12 cellular contexts compared by ENCODE assay signal in genomic region chr4:4857001-4857808, GRCh38. TPM values are rescaled to one million over a fixed set of nuclear protein-coding genes. Genes with fewer than 3 reads are reported as not detected.
DNase-seq lines count a peak whose midpoint lies in the region; ATAC-seq, FAIRE-seq and TF ChIP-seq lines count a peak whose summit lies in the region.
"Had no signal": no experiment of that assay in that cellular context is flagged by ENCODE, and none has a peak within 500 bp of the region (broad histone marks: within the 10 kb centered on the region; RNA-seq: fewer than 3 reads in every experiment).

No MANE protein-coding gene starts in this region.

- H3K4me1 ChIP-seq in right atrium auricular region (peaks cover 0 to 72% of the 10 kb centered on the region in 2 donors), ascending aorta (peaks cover 0 to 8% of the 10 kb centered on the region in 2 donors), urinary bladder (ENCODE audit: insufficient read depth) (peaks cover 1% of the 10 kb centered on the region), small intestine (ENCODE audit: control insufficient read depth in 2 of 2, insufficient read depth in 1 of 2, low read depth in 1 of 2, low read length in 1 of 2) (peaks cover 2 to 8% of the 10 kb centered on the region in 2 donors)

- H3K9me3 ChIP-seq in right atrium auricular region, result no peaks in the 10 kb centered on the region
- no peaks in the 10 kb centered on the region for H3K9me3 ChIP-seq in ascending aorta
- H3K9me3 ChIP-seq in small intestine (ENCODE audit: control insufficient read depth, low read depth), result no peaks in the 10 kb centered on the region

- ATAC-seq in Right ventricle myocardium superior (ENCODE audit: poor library complexity), result no peak
- ATAC-seq in HG02870 (IDR thresholded peaks at IDR 0.05; ENCODE audit: unreplicated experiment), result no peak

- peaks cover 4% of the 10 kb centered on the region for H3K36me3 Mint-ChIP-seq in mesothelial cell of epicardium

- no peak overlapping the region for H3K27ac ChIP-seq in right atrium auricular region
- no peak overlapping the region for H3K27ac ChIP-seq in ascending aorta
- no peak overlapping the region for H3K27ac ChIP-seq in urinary bladder (ENCODE audit: low read depth)
- H3K27ac ChIP-seq in small intestine (ENCODE audit: low read depth in 1 of 2, low read length in 1 of 2), result no peak overlapping the region

- intact Hi-C loops in Right ventricle myocardium superior (cut with DNase I) (no loop called here), ascending aorta (cut with DNase I) (loop anchor here (5.0 to 10.0 kb wide), 2 partner anchors 312 to 565 kb away; partner anchors contain the start of genes LYAR, STX18 and ZBTB49)

- H3K4me3 Mint-ChIP-seq in mesothelial cell of epicardium, result peak overlapping the region; percentile 54

- TF ChIP-seq CTCF in right atrium auricular region (IDR thresholded peaks at IDR 0.05) (no peak), ascending aorta (IDR thresholded peaks at IDR 0.05) (no peak), mesothelial cell of epicardium (IDR thresholded peaks at IDR 0.05; ENCODE audit: unreplicated experiment) (no peak)

- WGBS in urinary bladder, result 35% methylated on average over 35 of the region's 36 CpGs
- WGBS in small intestine, 3 donors, result 10 to 15% (median 12%) methylated on average over 24 to 35 of the region's 36 CpGs

- peaks cover 56 to 71% of the 10 kb centered on the region in 2 donors for H3K27me3 ChIP-seq in right atrium auricular region
- H3K27me3 ChIP-seq in ascending aorta, result peaks cover 25% of the 10 kb centered on the region
- peaks cover 5 to 60% of the 10 kb centered on the region in 2 donors for H3K27me3 ChIP-seq in small intestine (ENCODE audit: control insufficient read depth in 2 of 2, insufficient read depth in 2 of 2, low read length in 2 of 2)

- peak overlapping the region; percentile 88 for H3K27ac Mint-ChIP-seq in mesothelial cell of epicardium

- H3K36me3 ChIP-seq in right atrium auricular region (no peaks in the 10 kb centered on the region), ascending aorta (no peaks in the 10 kb centered on the region), urinary bladder (ENCODE audit: insufficient read depth) (no peaks in the 10 kb centered on the region), small intestine (ENCODE audit: control insufficient read depth in 2 of 2, insufficient read depth in 2 of 2, low read length in 2 of 2) (no peaks in the 10 kb centered on the region)

- no peak for FAIRE-seq in small intestine (lab: Jason Lieb, UNC)
- FAIRE-seq: endometrium had no signal

- peaks cover 74% of the 10 kb centered on the region for H3K4me1 Mint-ChIP-seq in mesothelial cell of epicardium

- peak; percentile 15 for DNase-seq in Right ventricle myocardium superior
- no peak for DNase-seq in right atrium auricular region (ENCODE audit: low spot score)
- DNase-seq in ascending aorta (ENCODE audit: low spot score in 2 of 2), result no peak
- DNase-seq in mesothelial cell of epicardium (ENCODE audit: low spot score in 2 of 2, unreplicated experiment in 2 of 2), result no peak
- DNase-seq in small intestine, result no peak
- DNase-seq in NCI-H1417 treated with DMSO at 0.1 percent for 48 hours (lab: John Stamatoyannopoulos, UW), result no peak
- DNase-seq: activated naive CD4-positive, alpha-beta T cell treated with anti-CD3 and anti-CD28 coated beads, Interleukin-2, amount 50 U/mL, for 16 hours; COR-L47; NCI-H146 had no signal

- peaks cover 19% of the 10 kb centered on the region for H3K27me3 Mint-ChIP-seq in mesothelial cell of epicardium (ENCODE audit: low read depth)

- no peaks in the 10 kb centered on the region for H3K9me3 Mint-ChIP-seq in mesothelial cell of epicardium

- H3K4me3 ChIP-seq in right atrium auricular region (peak overlapping the region in 1 of 2 donors; percentile 36), ascending aorta (peak overlapping the region; percentile 44 to 46), urinary bladder (ENCODE audit: low read depth, low read length) (peak overlapping the region; percentile 28), small intestine (ENCODE audit: low read depth in 1 of 2, low read length in 2 of 2) (no peak overlapping the region)

RNA-seq across cellular contexts. Expression of gene MSX1, which starts 2.3 kb away (rescaled TPM):
- total RNA-seq in Right ventricle myocardium superior (3.9 TPM), right atrium auricular region (1 to 10 TPM; 1.4 to 2.9 TPM), ascending aorta (26.0 TPM), mesothelial cell of epicardium (44.9 to 50.3 TPM (median 46.0 TPM) in 3 replicates), urinary bladder (4.7 TPM)
- polyA plus RNA-seq in urinary bladder (15.2 TPM), small intestine (under 1 TPM in 1 of 3 donors, not detected in 2; 0.67 TPM)

Comparison
In these comparisons a context has a peak if more than half of its experiments do, and no peak if none do; other contexts are left out.
1. H3K4me3 ChIP-seq: peak in ascending aorta (2 of 2) and urinary bladder (single experiment); none in small intestine (0 of 2).